In genomic region chr1:36369061-36369470, GRCh38 we compare ENCODE assay signal across 8 cellular contexts. TPM values are rescaled to one million over a fixed set of nuclear protein-coding genes. Genes with fewer than 3 reads are reported as not detected.
DNase-seq lines count a peak whose midpoint lies in the region; ATAC-seq and TF ChIP-seq lines count a peak whose summit lies in the region.

No MANE protein-coding gene starts in this region.

- H3K4me3 ChIP-seq in BLaER1 treated with 17β-estradiol and CSF1 and Interleukin-3, amounts not matched to agents 10 nM and 100 nM, result no peak overlapping the region
- H3K4me3 ChIP-seq in HEK293 (ENCODE audit: low read depth, low read length) (no peak overlapping the region), colonic mucosa (no peak overlapping the region), lower lobe of right lung (no peak overlapping the region)

- peaks cover 0 to 54% (median 18%) of the 10 kb centered on the region in 11 experiments; a peak in 14 of 22 replicates for H4K20me1 ChIP-seq in BLaER1 treated with 17β-estradiol and CSF1 and Interleukin-3, amounts not matched to agents 10 nM and 100 nM

- no peaks in the 10 kb centered on the region for H3K9me3 ChIP-seq in BLaER1 treated with 17β-estradiol and CSF1 and Interleukin-3, amounts not matched to agents 10 nM and 100 nM (replicated peaks in 1 of 11)
- H3K9me3 ChIP-seq in HEK293 (ENCODE audit: control insufficient read depth, insufficient read depth, low read depth, low read length) (no peaks in the 10 kb centered on the region), colonic mucosa (no peaks in the 10 kb centered on the region), lower lobe of right lung (no peaks in the 10 kb centered on the region)

- CTCF ChIA-PET in HEK293 (lab: Yijun Ruan, JAX), result interaction anchor here (0.5 to 3.8 kb wide), 34 partner anchors 9 to 632 kb away, joined by 3 to 23 read pairs (median 4); partner anchors contain the start of genes EVA1B, STK40 and TRAPPC3

- POLR2A ChIA-PET in HEK293 (lab: Yijun Ruan, JAX), result interaction anchor here (1.4 to 2.6 kb wide), 2 partner anchors 15 to 18 kb away, joined by 5 to 11 read pairs; no protein-coding TSS in a partner anchor

- peak; percentile 87 for TF ChIP-seq CTCF in HEK293 (tag by site-specific recombination; IDR thresholded peaks at IDR 0.05)
- TF ChIP-seq CTCF in colonic mucosa (IDR thresholded peaks at IDR 0.05), result peak; percentile 92
- TF ChIP-seq CTCF in lower lobe of right lung (IDR thresholded peaks at IDR 0.05), result peak; percentile 97

- intact Hi-C loops in colonic mucosa (cut with DNase I) (no loop called here), lower lobe of right lung (cut with DNase I) (no loop called here)

- no peaks in the 10 kb centered on the region for H3K27me3 ChIP-seq in BLaER1 treated with 17β-estradiol and CSF1 and Interleukin-3, amounts not matched to agents 10 nM and 100 nM
- H3K27me3 ChIP-seq in colonic mucosa (no peaks in the 10 kb centered on the region), lower lobe of right lung (ENCODE audit: low read depth) (no peaks in the 10 kb centered on the region)

- ATAC-seq in lower lobe of right lung, result peak; percentile 44 to 66
- ATAC-seq in GM21360 (IDR thresholded peaks at IDR 0.05; ENCODE audit: unreplicated experiment), result no peak

- H3K9ac ChIP-seq in BLaER1 treated with 17β-estradiol and CSF1 and Interleukin-3, amounts not matched to agents 10 nM and 100 nM, result peak overlapping the region in 3 of 11 experiments; percentile 14 to 37 (median 17); a peak in 1 of 22 replicates
- H3K9ac ChIP-seq in colonic mucosa (ENCODE audit: low read depth in 2 of 2, low read length in 2 of 2), result peak overlapping the region in 1 of 2 donors; percentile 29

- peak overlapping the region; percentile 20 to 96 (median 92) for H3K4me2 ChIP-seq in BLaER1 treated with 17β-estradiol and CSF1 and Interleukin-3, amounts not matched to agents 10 nM and 100 nM

- H3K36me3 ChIP-seq in BLaER1 treated with 17β-estradiol and CSF1 and Interleukin-3, amounts not matched to agents 10 nM and 100 nM, result peaks cover 0 to 22% (median 12%) of the 10 kb centered on the region in 11 experiments; a peak in 12 of 22 replicates
- H3K36me3 ChIP-seq in HEK293 (ENCODE audit: control insufficient read depth in 2 of 2, insufficient read depth in 1 of 2, low read length in 2 of 2), result peaks cover 0 to 22% of the 10 kb centered on the region in 2 experiments; a peak in 2 of 3 replicates
- no peaks in the 10 kb centered on the region for H3K36me3 ChIP-seq in colonic mucosa
- peaks cover 8% of the 10 kb centered on the region for H3K36me3 ChIP-seq in lower lobe of right lung

- peaks cover 90 to 100% (median 99%) of the 10 kb centered on the region in 10 experiments for H3K4me1 ChIP-seq in BLaER1 treated with 17β-estradiol and CSF1 and Interleukin-3, amounts not matched to agents 10 nM and 100 nM
- H3K4me1 ChIP-seq in HEK293 (ENCODE audit: control insufficient read depth, insufficient read depth, low read length), result peaks cover 10% of the 10 kb centered on the region
- H3K4me1 ChIP-seq in colonic mucosa, result peaks cover 37% of the 10 kb centered on the region
- peaks cover 76% of the 10 kb centered on the region for H3K4me1 ChIP-seq in lower lobe of right lung

- peak overlapping the region in 5 of 11 experiments; percentile 1 to 89 (median 39); a peak in 2 of 22 replicates for H3K27ac ChIP-seq in BLaER1 treated with 17β-estradiol and CSF1 and Interleukin-3, amounts not matched to agents 10 nM and 100 nM
- H3K27ac ChIP-seq in HEK293 (ENCODE audit: extremely low read depth, low read depth, low read length) (no peak overlapping the region), colonic mucosa (peak overlapping the region; percentile 10), lower lobe of right lung (peak overlapping the region; percentile 22)

- peak; percentile 69 to 95 for DNase-seq in NCI-H526 (lab: John Stamatoyannopoulos, UW)
- peak; percentile 86 for DNase-seq in activated CD4-positive, alpha-beta T cell treated with anti-CD3 and anti-CD28 coated beads, Interleukin-2, amount 50 U/mL, for 1 hour
- DNase-seq in colonic mucosa, result peak; percentile 92
- DNase-seq in lower lobe of right lung, result peak; percentile 81
- DNase-seq in stimulated activated CD8-positive, alpha-beta memory T cell treated with anti-CD3 and anti-CD28 coated beads, Interleukin-15, amount 100 ng/mL, for 24 hours (ENCODE audit: low read depth), result peak; percentile 74

TF ChIP-seq in HEK293, 187 proteins besides CTCF, POLR2A, EP300 and RAD21:
- TF ChIP-seq ZNF654 (tag by site-specific recombination; IDR thresholded peaks at IDR 0.05; ENCODE audit: low read depth) (peak; percentile 41), SP2 (tag by site-specific recombination; IDR thresholded peaks at IDR 0.05) (no peak), KLF1 (tag by site-specific recombination; IDR thresholded peaks at IDR 0.05) (0 out of 2 replicates have a peak, but pooled peaks have one; percentile 9), ZSCAN30 (tag by site-specific recombination; IDR thresholded peaks at IDR 0.05) (0 out of 2 replicates have a peak, but pooled peaks have one; percentile 27), ZNF76 (tag by site-specific recombination; IDR thresholded peaks at IDR 0.05; ENCODE audit: borderline replicate concordance, low read depth) (no peak), ZFP69B (tag by site-specific recombination; IDR thresholded peaks at IDR 0.05) (peak; percentile 90), ZNF660 (tag by site-specific recombination; IDR thresholded peaks at IDR 0.05) (peak; percentile 53; the same call in 1 of the 2 replicates), ZNF692 (tag by site-specific recombination; IDR thresholded peaks at IDR 0.05) (peak; percentile 92), HOXC10 (CRISPR knock-in tag; IDR thresholded peaks at IDR 0.05) (no peak), KLF9 (tag by site-specific recombination; IDR thresholded peaks at IDR 0.05; ENCODE audit: low read depth) (peak; percentile 90), ZNF2 (tag by site-specific recombination; IDR thresholded peaks at IDR 0.05) (peak; percentile 31; the same call in 1 of the 2 replicates), KLF16 (tag by site-specific recombination; IDR thresholded peaks at IDR 0.05) (peak; percentile 54; the same call in 1 of the 2 replicates), PATZ1 (tag by site-specific recombination; IDR thresholded peaks at IDR 0.05) (peak; percentile 45; the same call in 1 of the 2 replicates), ZSCAN16 (tag by site-specific recombination; IDR thresholded peaks at IDR 0.05) (no peak), ZNF239 (tag by site-specific recombination; IDR thresholded peaks at IDR 0.05) (no peak)

RNA-seq across cellular contexts. Expression of gene STK40, which starts 16.7 kb away (rescaled TPM):
- total RNA-seq in colonic mucosa (10 to 100 TPM; 56.6 to 69.7 TPM), lower lobe of right lung (74.2 TPM)

RNA-seq across cellular contexts. Expression of gene LSM10, which starts 28.6 kb away (rescaled TPM):
- total RNA-seq in colonic mucosa (10 to 100 TPM; 22.4 to 30.3 TPM), lower lobe of right lung (44.5 TPM)

RNA-seq across cellular contexts. Expression of gene EVA1B, which starts 45.6 kb away (rescaled TPM):
- total RNA-seq in colonic mucosa (1 to 10 TPM; 5.3 to 8.7 TPM), lower lobe of right lung (25.7 TPM)
